In genomic region chr3:71542548-71543370, GRCh38 we compare ENCODE assay signal across 8 cellular contexts. TPM values are rescaled to one million over a fixed set of nuclear protein-coding genes. Genes with fewer than 3 reads are reported as not detected.
DNase-seq lines count a peak whose midpoint lies in the region; ATAC-seq, FAIRE-seq and TF ChIP-seq lines count a peak whose summit lies in the region.

No MANE protein-coding gene starts in this region.

- H2BK12ac ChIP-seq in H9 (ENCODE audit: insufficient read length, low read depth, low read length), result no peak overlapping the region

- H3K4ac ChIP-seq in H9 (ENCODE audit: low read depth, low read length), result no peak overlapping the region

- peaks cover 16 to 18% of the 10 kb centered on the region in 2 experiments for H3K4me1 Mint-ChIP-seq in H9
- peaks cover 37% of the 10 kb centered on the region for H3K4me1 Mint-ChIP-seq in activated T-cell treated with anti-CD3 and anti-CD28 coated beads, Interleukin-2, amount 50 U/mL, for 72 hours (ENCODE audit: low read depth)

- no peak overlapping the region for H3K18ac ChIP-seq in H9 (ENCODE audit: insufficient read length, low read depth, low read length)

- peaks cover 16% of the 10 kb centered on the region for H3K79me2 ChIP-seq in DND-41 (ENCODE audit: insufficient read depth, low read length)
- H3K79me2 ChIP-seq in H9 (ENCODE audit: insufficient read depth, low read length), result no peaks in the 10 kb centered on the region
- H3K79me2 ChIP-seq in MM.1S (ENCODE audit: low read length), result no peaks in the 10 kb centered on the region

- TF ChIP-seq CTCF in DND-41 (IDR thresholded peaks at IDR 0.05; ENCODE audit: borderline replicate concordance, extremely low read depth, low read length, poor library complexity, severe bottlenecking) (no peak), H9 (conservative IDR thresholded peaks at IDR 0.05) (no peak), bronchial epithelial cell (IDR thresholded peaks at IDR 0.05; ENCODE audit: insufficient read depth, low read length, severe bottlenecking) (no peak), MM.1S (IDR thresholded peaks at IDR 0.05; ENCODE audit: low read length) (no peak)

- no CpG with 5 or more reads among the region's 22 CpGs for WGBS in H9 (ENCODE audit: extremely low coverage, insufficient read length, low lambda C conversion rate)

- no peak for FAIRE-seq in bronchial epithelial cell (lab: Jason Lieb, UNC)

- H3F3A ChIP-seq in MM.1S (ENCODE audit: insufficient read depth, low read length), result no peaks in the 10 kb centered on the region

- H3K9me3 ChIP-seq in DND-41 (ENCODE audit: insufficient read depth, low read length, severe bottlenecking) (no peaks in the 10 kb centered on the region), H9 (ENCODE audit: control insufficient read depth, low read depth, low read length) (no peaks in the 10 kb centered on the region), MM.1S (replicated peaks; ENCODE audit: insufficient read depth, low read length) (no peaks in the 10 kb centered on the region)

- H4K91ac ChIP-seq in H9 (ENCODE audit: insufficient read length, low read depth, low read length), result no peak overlapping the region

- H3K4me3 Mint-ChIP-seq in H9, result no peak overlapping the region; a peak in 1 of 5 replicates
- H3K4me3 Mint-ChIP-seq in activated T-cell treated with anti-CD3 and anti-CD28 coated beads, Interleukin-2, amount 50 U/mL, for 72 hours, result peak overlapping the region in 1 of 2 donors; percentile 51

- peak overlapping the region in 2 of 3 experiments; percentile 66 to 70; a peak in 2 of 7 replicates for H3K27ac Mint-ChIP-seq in H9
- H3K27ac Mint-ChIP-seq in activated T-cell treated with anti-CD3 and anti-CD28 coated beads, Interleukin-2, amount 50 U/mL, for 72 hours, result no peak overlapping the region

- no peak overlapping the region for H2BK120ac ChIP-seq in H9 (ENCODE audit: low read depth, low read length, poor library complexity, severe bottlenecking)

- no peaks in the 10 kb centered on the region for H3K27me3 Mint-ChIP-seq in H9 (ENCODE audit: low read depth)
- H3K27me3 Mint-ChIP-seq in activated T-cell treated with anti-CD3 and anti-CD28 coated beads, Interleukin-2, amount 50 U/mL, for 72 hours (ENCODE audit: low read depth), result peaks cover 14% of the 10 kb centered on the region

- no peak overlapping the region for H3K23ac ChIP-seq in H9 (ENCODE audit: insufficient read length, low read depth, low read length)

- H3K9ac ChIP-seq in DND-41 (ENCODE audit: low read depth, low read length), result no peak overlapping the region
- H3K9ac ChIP-seq in H9 (ENCODE audit: extremely low read depth, insufficient read length, low read length), result no peak overlapping the region
- H3K9ac ChIP-seq in MM.1S (ENCODE audit: low read length), result no peak overlapping the region

- DNase-seq in DND-41, result peak; percentile 65
- no peak for DNase-seq in H9
- peak; percentile 76 to 92 for DNase-seq in NCI-H524 (lab: John Stamatoyannopoulos, UW)
- peak; percentile 18 for DNase-seq in bronchial epithelial cell (ENCODE audit: low read depth)
- no peak for DNase-seq in MM.1S
- no peak for DNase-seq in activated T-cell treated with anti-CD3 and anti-CD28 coated beads, Interleukin-2, amount 50 U/mL, for 72 hours

- H3T11ph ChIP-seq in H9 (ENCODE audit: low read length), result no peak overlapping the region

- H3K4me2 ChIP-seq in DND-41 (ENCODE audit: insufficient read depth, low read length), result peak overlapping the region; percentile 28; the same call in 1 of the 2 replicates
- H3K4me2 ChIP-seq in H9 (ENCODE audit: insufficient read depth, insufficient read length, low read length), result no peak overlapping the region
- H3K4me2 ChIP-seq in MM.1S (ENCODE audit: low read depth, low read length), result no peak overlapping the region

- H3K27me3 ChIP-seq in DND-41 (ENCODE audit: insufficient read depth, low read length, poor library complexity) (no peaks in the 10 kb centered on the region), H9 (ENCODE audit: insufficient read depth, low read length) (no peaks in the 10 kb centered on the region), bronchial epithelial cell (ENCODE audit: control insufficient read depth, insufficient read depth, low read length) (no peaks in the 10 kb centered on the region), layer of hippocampus (ENCODE audit: control insufficient read depth, insufficient read depth, low read length) (no peaks in the 10 kb centered on the region), MM.1S (replicated peaks; ENCODE audit: insufficient read depth, low read length) (no peaks in the 10 kb centered on the region)

- no peak overlapping the region for H4K5ac ChIP-seq in H9 (ENCODE audit: insufficient read length, low read depth, low read length)

- H3K36me3 ChIP-seq in DND-41 (ENCODE audit: insufficient read depth, low read length) (peaks cover 17% of the 10 kb centered on the region), bronchial epithelial cell (ENCODE audit: control insufficient read depth, insufficient read depth, low read length) (no peaks in the 10 kb centered on the region), MM.1S (replicated peaks; ENCODE audit: insufficient read depth, low read length) (no peaks in the 10 kb centered on the region)

- H3K56ac ChIP-seq in H9 (ENCODE audit: insufficient read length, low read depth, low read length), result no peak overlapping the region

- H3K79me1 ChIP-seq in H9 (ENCODE audit: insufficient read depth, low read depth, low read length, poor library complexity, severe bottlenecking), result no peaks in the 10 kb centered on the region

- H3K27ac ChIP-seq in DND-41 (ENCODE audit: low read length) (peak overlapping the region; percentile 55; the same call in 1 of the 2 replicates), H9 (ENCODE audit: insufficient read length, low read depth, low read length) (no peak overlapping the region), layer of hippocampus (ENCODE audit: low read depth, low read length) (peak overlapping the region; percentile 50), temporal lobe (ENCODE audit: low read depth, low read length) (peak overlapping the region; percentile 58), MM.1S (ENCODE audit: low read length) (no peak overlapping the region)

- no peak overlapping the region for H2BK20ac ChIP-seq in H9 (ENCODE audit: low read depth, low read length, poor library complexity, severe bottlenecking)

- H2AFZ ChIP-seq in DND-41 (ENCODE audit: low read depth, low read length) (no peak overlapping the region), H9 (ENCODE audit: low read length) (no peak overlapping the region), MM.1S (ENCODE audit: low read length) (no peak overlapping the region)

- no peak overlapping the region for H4K8ac ChIP-seq in H9 (replicated peaks; ENCODE audit: insufficient read length, low read depth, low read length)

- peaks cover 18% of the 10 kb centered on the region for H4K20me1 ChIP-seq in DND-41 (ENCODE audit: insufficient read depth, low read length)
- H4K20me1 ChIP-seq in H9 (ENCODE audit: control insufficient read depth, insufficient read depth, insufficient read length), result no peaks in the 10 kb centered on the region
- no peaks in the 10 kb centered on the region for H4K20me1 ChIP-seq in MM.1S (ENCODE audit: insufficient read depth, low read length)

- H3K4me3 ChIP-seq in DND-41 (ENCODE audit: low read depth in 1 of 2, low read length in 2 of 2), result no peak overlapping the region
- H3K4me3 ChIP-seq in bronchial epithelial cell (ENCODE audit: low read depth, low read length), result no peak overlapping the region
- H3K4me3 ChIP-seq in MM.1S (ENCODE audit: low read length), result no peak overlapping the region

- H2BK5ac ChIP-seq in H9 (ENCODE audit: insufficient read length, low read length), result no peak overlapping the region

- H3K4me1 ChIP-seq in DND-41 (ENCODE audit: insufficient read depth, low read length), result peaks cover 5% of the 10 kb centered on the region; the same call in 1 of the 2 replicates
- H3K4me1 ChIP-seq in H9 (ENCODE audit: insufficient read depth, low read length), result peaks cover 11% of the 10 kb centered on the region
- H3K4me1 ChIP-seq in MM.1S (ENCODE audit: low read length), result no peaks in the 10 kb centered on the region

- no peaks in the 10 kb centered on the region for H3K9me2 ChIP-seq in MM.1S (replicated peaks; ENCODE audit: insufficient read depth, low read length)

- H3K36me3 Mint-ChIP-seq in H9 (ENCODE audit: insufficient read depth in 1 of 3, low read depth in 3 of 3), result no peaks in the 10 kb centered on the region; a peak in 1 of 7 replicates
- H3K36me3 Mint-ChIP-seq in activated T-cell treated with anti-CD3 and anti-CD28 coated beads, Interleukin-2, amount 50 U/mL, for 72 hours (ENCODE audit: insufficient read depth in 2 of 2), result peaks cover 0 to 4% of the 10 kb centered on the region in 2 donors

- H3K9me3 Mint-ChIP-seq in H9, result no peaks in the 10 kb centered on the region
- H3K9me3 Mint-ChIP-seq in activated T-cell treated with anti-CD3 and anti-CD28 coated beads, Interleukin-2, amount 50 U/mL, for 72 hours, result peaks cover 0 to 1% of the 10 kb centered on the region in 2 donors

- ATAC-seq in DND-41 (ENCODE audit: insufficient read depth, low read depth), result peak; percentile 96
- no peak for ATAC-seq in activated T-cell treated with anti-CD3 and anti-CD28 coated beads, Interleukin-2, amount 50 U/mL, for 72 hours (replicated peaks in 1 of 2)

- H3K14ac ChIP-seq in H9 (ENCODE audit: insufficient read depth, low read length), result no peak overlapping the region; the same call in 1 of the 2 replicates

- H3K23me2 ChIP-seq in H9 (ENCODE audit: insufficient read length, low read depth, low read length, poor library complexity, severe bottlenecking), result no peaks in the 10 kb centered on the region

- H2AK5ac ChIP-seq in H9 (ENCODE audit: insufficient read length, low read length), result no peak overlapping the region

- no peak overlapping the region for H2BK15ac ChIP-seq in H9 (ENCODE audit: low read depth, low read length)

RNA-seq across cellular contexts. Expression of gene FOXP1, which starts 40.8 kb away (rescaled TPM):
- total RNA-seq in H9 (2021), result 71.3 and 75.3 TPM in 2 replicates
- 33.2 and 33.3 TPM in 2 replicates for total RNA-seq in bronchial epithelial cell
- 56.5 TPM for total RNA-seq in temporal lobe
- total RNA-seq in activated T-cell treated with anti-CD3 and anti-CD28 coated beads, Interleukin-2, amount 50 U/mL, for 72 hours, result 100 to 1,000 TPM; 124 to 156 TPM

Comparison
In these comparisons a context has a peak if more than half of its experiments do, and no peak if none do; other contexts are left out.
1. DNase-seq: peak in DND-41 (single experiment), NCI-H524 (2 of 2) and bronchial epithelial cell (single experiment); none in H9 (single experiment), MM.1S (single experiment) and activated T-cell treated with anti-CD3 and anti-CD28 coated beads, Interleukin-2, amount 50 U/mL, for 72 hours (0 of 2).
2. H3K27ac ChIP-seq: peak in DND-41 (single experiment), layer of hippocampus (single experiment) and temporal lobe (single experiment); none in H9 (single experiment) and MM.1S (single experiment).